In genomic region chr5:32584651-32585050, GRCh38 we compare ENCODE assay signal across 8 cellular contexts. TPM values are rescaled to one million over a fixed set of nuclear protein-coding genes. Genes with fewer than 3 reads are reported as not detected.
DNase-seq lines count a peak whose midpoint lies in the region; ATAC-seq and TF ChIP-seq lines count a peak whose summit lies in the region.

No MANE protein-coding gene starts in this region.

- peaks cover 67% of the 10 kb centered on the region for H3K4me1 Mint-ChIP-seq in T-helper 1 cell treated with Interleukin-12 subunit alpha and Interleukin-12 subunit beta and Interleukin-4 antibody, amounts not matched to agents 30 μg/mL and 1 μg/mL, for 36 hours (ENCODE audit: low read depth)
- peaks cover 29% of the 10 kb centered on the region for H3K4me1 Mint-ChIP-seq in type B pancreatic cell (ENCODE audit: unreplicated experiment)

- TF ChIP-seq CTCF in left ventricle myocardium inferior (IDR thresholded peaks at IDR 0.05; ENCODE audit: borderline replicate concordance) (no peak), foreskin keratinocyte (conservative IDR thresholded peaks at IDR 0.05) (no peak), type B pancreatic cell (conservative IDR thresholded peaks at IDR 0.05) (no peak)

- H3K27me3 ChIP-seq in left ventricle myocardium inferior (ENCODE audit: low read depth) (no peaks in the 10 kb centered on the region), foreskin keratinocyte (no peaks in the 10 kb centered on the region)

- no peaks in the 10 kb centered on the region for H3K9me3 Mint-ChIP-seq in T-helper 1 cell treated with Interleukin-12 subunit alpha and Interleukin-12 subunit beta and Interleukin-4 antibody, amounts not matched to agents 30 μg/mL and 1 μg/mL, for 36 hours
- no peaks in the 10 kb centered on the region for H3K9me3 Mint-ChIP-seq in type B pancreatic cell

- H3K36me3 Mint-ChIP-seq in T-helper 1 cell treated with Interleukin-12 subunit alpha and Interleukin-12 subunit beta and Interleukin-4 antibody, amounts not matched to agents 30 μg/mL and 1 μg/mL, for 36 hours (ENCODE audit: low read depth), result peaks cover 42% of the 10 kb centered on the region
- H3K36me3 Mint-ChIP-seq in type B pancreatic cell, result peaks cover 9% of the 10 kb centered on the region

- H3K27ac Mint-ChIP-seq in T-helper 1 cell treated with Interleukin-12 subunit alpha and Interleukin-12 subunit beta and Interleukin-4 antibody, amounts not matched to agents 30 μg/mL and 1 μg/mL, for 36 hours, result peak overlapping the region; percentile 98
- peak overlapping the region; percentile 88 for H3K27ac Mint-ChIP-seq in type B pancreatic cell

- DNase-seq in left ventricle myocardium inferior (no peak), left cardiac atrium (no peak), foreskin keratinocyte (no peak), type B pancreatic cell (ENCODE audit: extremely low spot score, unreplicated experiment) (no peak)
- DNase-seq in stimulated activated CD4-positive, alpha-beta T cell treated with anti-CD3 and anti-CD28 coated beads, Interleukin-2, amount 100 ng/mL, for 48 hours, result no peak

- H3K36me3 ChIP-seq in left ventricle myocardium inferior, result peaks cover 16% of the 10 kb centered on the region

- no peak for ATAC-seq in left cardiac atrium
- ATAC-seq in foreskin keratinocyte, result no peak
- no peak for ATAC-seq in HG03460 (IDR thresholded peaks at IDR 0.05; ENCODE audit: unreplicated experiment)
- ATAC-seq in HG03108 (IDR thresholded peaks at IDR 0.05; ENCODE audit: unreplicated experiment), result no peak

- H3K27me3 Mint-ChIP-seq in T-helper 1 cell treated with Interleukin-12 subunit alpha and Interleukin-12 subunit beta and Interleukin-4 antibody, amounts not matched to agents 30 μg/mL and 1 μg/mL, for 36 hours (ENCODE audit: low read depth), result no peaks in the 10 kb centered on the region
- H3K27me3 Mint-ChIP-seq in type B pancreatic cell, result no peaks in the 10 kb centered on the region

- H3K27ac ChIP-seq in left ventricle myocardium inferior (replicated peaks) (no peak overlapping the region), foreskin keratinocyte (peak overlapping the region; percentile 96)

- intact Hi-C loops in left ventricle myocardium inferior (cut with micrococcal nuclease), result no loop called here
- intact Hi-C loops in left cardiac atrium (cut with DNase I), result no loop called here

- H3K4me3 Mint-ChIP-seq in T-helper 1 cell treated with Interleukin-12 subunit alpha and Interleukin-12 subunit beta and Interleukin-4 antibody, amounts not matched to agents 30 μg/mL and 1 μg/mL, for 36 hours, result peak overlapping the region; percentile 62
- peak overlapping the region; percentile 93 for H3K4me3 Mint-ChIP-seq in type B pancreatic cell

- H3K4me1 ChIP-seq in left ventricle myocardium inferior (peaks cover 36% of the 10 kb centered on the region), foreskin keratinocyte (peaks cover 21% of the 10 kb centered on the region)

- H3K9me3 ChIP-seq in left ventricle myocardium inferior (replicated peaks), result peaks cover 2% of the 10 kb centered on the region

- H3K4me3 ChIP-seq in left ventricle myocardium inferior, result peak overlapping the region; percentile 93

RNA-seq across cellular contexts. Expression of gene SUB1, which starts 0.7 kb away (rescaled TPM):
- total RNA-seq in left ventricle myocardium inferior (222 TPM), left cardiac atrium (100 to 1,000 TPM; 192 to 204 TPM), foreskin keratinocyte (327 and 352 TPM in 2 replicates), type B pancreatic cell (ENCODE audit: low replicate concordance) (176 and 208 TPM in 2 replicates)
- polyA plus RNA-seq in foreskin keratinocyte, result 397 and 446 TPM in 2 replicates
